Comparison of ENCODE assay signal across 9 cellular contexts in the genomic region with DNA sequence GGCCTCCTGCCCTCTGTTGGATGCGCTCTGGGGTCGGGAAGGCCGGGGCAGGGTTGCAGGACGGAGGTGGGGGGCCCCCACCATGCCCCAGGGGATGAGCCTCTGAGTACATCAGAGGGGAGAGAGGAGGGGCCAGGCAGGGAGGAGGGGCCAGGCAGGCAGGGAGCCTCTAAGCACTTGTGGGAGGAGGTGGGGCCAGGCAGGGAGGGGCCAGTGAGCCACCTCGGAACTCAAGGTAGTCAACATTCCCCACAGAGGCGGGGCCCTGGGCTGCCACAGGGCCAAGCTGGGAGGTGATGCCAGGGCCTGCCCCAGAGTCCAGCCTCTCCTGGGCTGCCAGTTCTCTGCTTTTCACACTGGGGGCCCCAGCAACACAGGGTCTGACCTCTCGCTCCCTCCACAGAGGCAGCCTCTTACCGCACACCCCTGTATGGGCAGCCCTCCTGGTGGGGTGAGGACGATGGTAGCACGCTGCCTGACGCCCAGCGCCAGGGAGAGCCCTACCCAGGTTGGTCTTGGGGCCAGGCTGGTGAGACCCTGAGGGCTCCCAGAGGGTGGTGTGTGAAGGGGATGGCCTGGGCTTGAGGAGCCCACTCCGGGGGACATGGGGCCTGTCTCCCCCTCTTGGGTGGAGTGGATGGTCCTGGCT. TPM values are rescaled to one million over a fixed set of nuclear protein-coding genes. Genes with fewer than 3 reads are reported as not detected.
DNase-seq lines count a peak whose midpoint lies in the region; ATAC-seq and TF ChIP-seq lines count a peak whose summit lies in the region.
"Had no signal": no experiment of that assay in that cellular context is flagged by ENCODE, and none has a peak within 500 bp of the region (broad histone marks: within the 10 kb centered on the region; RNA-seq: fewer than 3 reads in every experiment).

No MANE protein-coding gene starts in this region.

- H3K27ac ChIP-seq in DND-41 (ENCODE audit: low read length) (no peak overlapping the region), lower lobe of right lung (no peak overlapping the region), tibial nerve (no peak overlapping the region)
- H3K27ac ChIP-seq: parathyroid adenoma had no signal

- H3K4me3 ChIP-seq in DND-41 (ENCODE audit: low read depth in 1 of 2, low read length in 2 of 2) (no peak overlapping the region), lower lobe of right lung (no peak overlapping the region), tibial nerve (no peak overlapping the region), lower leg skin (ENCODE audit: low read depth, poor library complexity, severe bottlenecking) (no peak overlapping the region)

- TF ChIP-seq CTCF in DND-41 (IDR thresholded peaks at IDR 0.05; ENCODE audit: borderline replicate concordance, extremely low read depth, low read length, poor library complexity, severe bottlenecking) (no peak), lower lobe of right lung (IDR thresholded peaks at IDR 0.05) (no peak), tibial nerve (IDR thresholded peaks at IDR 0.05) (no peak), lower leg skin (IDR thresholded peaks at IDR 0.05) (no peak)

- H3K4me1 Mint-ChIP-seq in activated CD8-positive, alpha-beta T cell treated with anti-CD3 and anti-CD28 coated beads, Interleukin-2, amount 10 ng/mL, durations not matched to agents 7 days and 5 days (ENCODE audit: low read depth) = no peaks in the 10 kb centered on the region

- H3K9me3 Mint-ChIP-seq in activated CD8-positive, alpha-beta T cell treated with anti-CD3 and anti-CD28 coated beads, Interleukin-2, amount 10 ng/mL, durations not matched to agents 7 days and 5 days (ENCODE audit: insufficient read depth) = no peaks in the 10 kb centered on the region

- H3K36me3 Mint-ChIP-seq in activated CD8-positive, alpha-beta T cell treated with anti-CD3 and anti-CD28 coated beads, Interleukin-2, amount 10 ng/mL, durations not matched to agents 7 days and 5 days (ENCODE audit: low read depth) = no peaks in the 10 kb centered on the region

- no peak overlapping the region for H2AFZ ChIP-seq in DND-41 (ENCODE audit: low read depth, low read length)
- H2AFZ ChIP-seq: parathyroid adenoma had no signal

- H3K79me2 ChIP-seq in DND-41 (ENCODE audit: insufficient read depth, low read length) = no peaks in the 10 kb centered on the region
- H3K79me2 ChIP-seq: parathyroid adenoma had no signal

- no peaks in the 10 kb centered on the region for H3K27me3 Mint-ChIP-seq in activated CD8-positive, alpha-beta T cell treated with anti-CD3 and anti-CD28 coated beads, Interleukin-2, amount 10 ng/mL, durations not matched to agents 7 days and 5 days (ENCODE audit: low read depth)

- TF ChIP-seq POLR2A in tibial nerve (IDR thresholded peaks at IDR 0.05) = no peak
- no peak for TF ChIP-seq POLR2A in lower leg skin (IDR thresholded peaks at IDR 0.05)

- no peak overlapping the region for H3K4me3 Mint-ChIP-seq in activated CD8-positive, alpha-beta T cell treated with anti-CD3 and anti-CD28 coated beads, Interleukin-2, amount 10 ng/mL, durations not matched to agents 7 days and 5 days

- H3K9me3 ChIP-seq in DND-41 (ENCODE audit: insufficient read depth, low read length, severe bottlenecking) = no peaks in the 10 kb centered on the region
- no peaks in the 10 kb centered on the region for H3K9me3 ChIP-seq in lower lobe of right lung
- no peaks in the 10 kb centered on the region for H3K9me3 ChIP-seq in tibial nerve

- peaks cover 4% of the 10 kb centered on the region for H4K20me1 ChIP-seq in DND-41 (ENCODE audit: insufficient read depth, low read length)

- no peaks in the 10 kb centered on the region for H3K4me1 ChIP-seq in DND-41 (ENCODE audit: insufficient read depth, low read length)
- H3K4me1 ChIP-seq in lower lobe of right lung = no peaks in the 10 kb centered on the region
- H3K4me1 ChIP-seq in tibial nerve = no peaks in the 10 kb centered on the region
- H3K4me1 ChIP-seq: parathyroid adenoma had no signal

- CTCF ChIA-PET in activated CD8-positive, alpha-beta T cell treated with anti-CD3 and anti-CD28 coated beads, Interleukin-2, amount 10 ng/mL, durations not matched to agents 7 days and 5 days (lab: Charles Lee) = no interaction called here

- H3K36me3 ChIP-seq in DND-41 (ENCODE audit: insufficient read depth, low read length) = no peaks in the 10 kb centered on the region
- peaks cover 54% of the 10 kb centered on the region for H3K36me3 ChIP-seq in lower lobe of right lung
- peaks cover 0 to 88% (median 0%) of the 10 kb centered on the region in 3 donors for H3K36me3 ChIP-seq in tibial nerve

- TF ChIP-seq EP300 in tibial nerve (IDR thresholded peaks at IDR 0.05) = no peak

- no peak overlapping the region for H3K27ac Mint-ChIP-seq in activated CD8-positive, alpha-beta T cell treated with anti-CD3 and anti-CD28 coated beads, Interleukin-2, amount 10 ng/mL, durations not matched to agents 7 days and 5 days

- H3K9ac ChIP-seq in DND-41 (ENCODE audit: low read depth, low read length) = no peak overlapping the region
- H3K9ac ChIP-seq: parathyroid adenoma had no signal

- WGBS in tibial nerve, 2 donors = 58 to 75% methylated on average over 8 to 13 of the region's 13 CpGs
- WGBS in lower leg skin, 2 donors = 46 to 63% methylated on average over 10 to 12 of the region's 13 CpGs

- POLR2A ChIA-PET in activated CD8-positive, alpha-beta T cell treated with anti-CD3 and anti-CD28 coated beads, Interleukin-2, amount 10 ng/mL, durations not matched to agents 7 days and 5 days (lab: Charles Lee) = no interaction called here

- intact Hi-C loops in lower lobe of right lung (cut with DNase I) (no loop called here), lower leg skin (cut with DNase I; ENCODE audit: low total_unique reads) (no loop called here)

- no peak overlapping the region for H3K4me2 ChIP-seq in DND-41 (ENCODE audit: insufficient read depth, low read length)

- ATAC-seq in DND-41 (ENCODE audit: insufficient read depth, low read depth) (peak; percentile 75), lower lobe of right lung (peak; percentile 83 to 84)
- peak; percentile 35 for ATAC-seq in activated CD8-positive, alpha-beta T cell treated with anti-CD3 and anti-CD28 coated beads, Interleukin-2, amount 10 ng/mL, durations not matched to agents 7 days and 5 days

- peak; percentile 41 for DNase-seq in DND-41
- DNase-seq in LoVo (ENCODE audit: low spot score) = peak; percentile 81
- peak; percentile 39 for DNase-seq in activated CD8-positive, alpha-beta T cell treated with anti-CD3 and anti-CD28 coated beads, Interleukin-2, amount 10 ng/mL, durations not matched to agents 7 days and 5 days
- peak; percentile 82 for DNase-seq in lower lobe of right lung
- no peak for DNase-seq in tibial nerve (ENCODE audit: low spot score in 2 of 2)
- no peak for DNase-seq in lower leg skin (ENCODE audit: low spot score in 2 of 2)
- no peak for DNase-seq in middle frontal gyrus (ENCODE audit: extremely low spot score, low spot score)
- no peak for DNase-seq in EL

- H3K27me3 ChIP-seq in DND-41 (ENCODE audit: insufficient read depth, low read length, poor library complexity) (no peaks in the 10 kb centered on the region), lower lobe of right lung (ENCODE audit: low read depth) (no peaks in the 10 kb centered on the region), tibial nerve (no peaks in the 10 kb centered on the region)

RNA-seq across cellular contexts. Expression of a gene that starts 17.4 kb away (rescaled TPM):
- total RNA-seq in activated CD8-positive, alpha-beta T cell treated with anti-CD3 and anti-CD28 coated beads, Interleukin-2, amount 10 ng/mL, durations not matched to agents 7 days and 5 days = 1 to 10 TPM; 2.5 to 2.7 TPM
- total RNA-seq in lower lobe of right lung = 24.7 TPM
- 10 to 100 TPM; 10.1 to 36.3 (median 13.0) TPM for total RNA-seq in tibial nerve
- total RNA-seq in lower leg skin = 10 to 100 TPM; 41.8 to 80.8 (median 58.5) TPM

RNA-seq across cellular contexts. Expression of a gene that starts 42.2 kb away (rescaled TPM):
- not detected for total RNA-seq in activated CD8-positive, alpha-beta T cell treated with anti-CD3 and anti-CD28 coated beads, Interleukin-2, amount 10 ng/mL, durations not matched to agents 7 days and 5 days
- total RNA-seq in lower lobe of right lung = 1.2 TPM
- total RNA-seq in tibial nerve = 1 to 10 TPM in 1 of 4 donors, not detected in 3; 2.4 TPM
- total RNA-seq in lower leg skin = 1 to 10 TPM in 3 of 4 donors, under 1 TPM in 1; 0.84 to 2.6 (median 1.2) TPM

Comparison
In these comparisons a context has a peak if more than half of its experiments do, and no peak if none do; other contexts are left out.
1. DNase-seq: peak in DND-41 (single experiment), LoVo (single experiment), activated CD8-positive, alpha-beta T cell treated with anti-CD3 and anti-CD28 coated beads, Interleukin-2, amount 10 ng/mL, durations not matched to agents 7 days and 5 days (single experiment) and lower lobe of right lung (single experiment); none in tibial nerve (0 of 2), lower leg skin (0 of 2), middle frontal gyrus (single experiment) and EL (single experiment).
2. Peak in every context shown above with its lines, with median percentiles within 50 percentile points of each other: ATAC-seq.